ENCODE assay signal across 8 cellular contexts in the genomic region with DNA sequence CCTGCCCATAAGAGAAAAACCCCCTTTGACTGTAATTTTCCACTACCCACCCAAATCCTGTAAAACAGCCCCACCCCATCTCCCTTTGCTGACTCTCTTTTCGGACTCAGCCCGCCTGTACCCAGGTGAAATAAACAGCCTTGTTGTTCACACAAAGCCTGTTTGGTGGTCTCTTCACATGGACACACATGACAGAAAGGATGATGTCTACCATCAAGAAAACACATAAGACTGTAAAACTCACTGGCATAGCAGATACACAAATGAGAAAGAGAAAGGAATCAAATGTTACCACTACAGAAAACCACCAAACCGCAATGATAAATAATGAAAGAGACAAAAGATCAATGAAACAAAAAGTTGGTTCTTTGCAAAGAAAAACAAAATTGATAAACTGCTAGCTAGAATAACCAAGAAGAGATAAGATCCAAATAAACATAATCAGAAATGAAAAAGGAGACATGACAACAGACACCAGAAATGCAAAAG. TPM values are rescaled to one million over a fixed set of nuclear protein-coding genes. Genes with fewer than 3 reads are reported as not detected.
A peak's percentile ranks its signal among the peaks of the same experiment; 100 is the strongest.
DNase-seq lines count a peak whose midpoint lies in the region; ATAC-seq and TF ChIP-seq lines count a peak whose summit lies in the region.
"Not testable (repeated sequence)": the region's sequence is repeated elsewhere in the genome, so short reads cannot be mapped to it uniquely, and the experiment has no call there.

No MANE protein-coding gene starts in this region.

- H3K27me3 ChIP-seq in CD4-positive, alpha-beta T cell (ENCODE audit: control insufficient read depth, insufficient read depth, low read length), result not testable (repeated sequence)

- ATAC-seq in CD4-positive, alpha-beta T cell (ENCODE audit: poor library complexity), result peak; percentile 43
- ATAC-seq in GM18511 (IDR thresholded peaks at IDR 0.05; ENCODE audit: unreplicated experiment) (peak; percentile 34), GM21723 (IDR thresholded peaks at IDR 0.05; ENCODE audit: unreplicated experiment) (peak; percentile 31), HG03442 (IDR thresholded peaks at IDR 0.05; ENCODE audit: unreplicated experiment) (peak; percentile 20)
- ATAC-seq in activated B cell treated with CpG ODN at 0.5 μM for 24 hours (ENCODE audit: low read depth); natural killer cell: not testable (repeated sequence)
- ATAC-seq in activated naive CD8-positive, alpha-beta T cell treated with anti-CD3 and anti-CD28 coated beads, Interleukin-2, amount 10 ng/mL, durations not matched to agents 7 days and 5 days (ENCODE audit: low read depth), result peak; percentile 51

- POLR2A ChIA-PET in CD4-positive, alpha-beta T cell (lab: Charles Lee), result interaction anchor here (0.6 to 3.4 kb wide), 6 partner anchors 11 to 122 kb away, joined by 3 to 17 read pairs (median 4); no protein-coding TSS in a partner anchor
- POLR2A ChIA-PET in activated B cell treated with CpG ODN at 0.5 μM for 24 hours (lab: Charles Lee), result interaction anchor here (0.6 to 1.0 kb wide), 3 partner anchors 49 to 162 kb away, joined by 3 to 8 read pairs (median 4); a partner anchor contains a TSS
- POLR2A ChIA-PET in activated naive CD8-positive, alpha-beta T cell treated with anti-CD3 and anti-CD28 coated beads, Interleukin-2, amount 10 ng/mL, durations not matched to agents 7 days and 5 days (lab: Charles Lee), result interaction anchor here (1.0 to 4.7 kb wide), 6 partner anchors 11 to 125 kb away, joined by 3 to 28 read pairs (median 9); a partner anchor contains a TSS

- CTCF ChIA-PET in CD4-positive, alpha-beta T cell (lab: Charles Lee), result not testable (repeated sequence)
- CTCF ChIA-PET in activated B cell treated with CpG ODN at 0.5 μM for 24 hours (lab: Charles Lee), result interaction anchor here (1.2 kb wide), 1 partner anchor 18 kb away, joined by 3 read pairs; no protein-coding TSS in a partner anchor

- peaks cover 60% of the 10 kb centered on the region for H3K4me1 Mint-ChIP-seq in CD4-positive, alpha-beta T cell (ENCODE audit: low read depth)
- peaks cover 69% of the 10 kb centered on the region for H3K4me1 Mint-ChIP-seq in activated B cell treated with CpG ODN at 0.5 μM for 24 hours
- peaks cover 67% of the 10 kb centered on the region for H3K4me1 Mint-ChIP-seq in activated naive CD8-positive, alpha-beta T cell treated with anti-CD3 and anti-CD28 coated beads, Interleukin-2, amount 10 ng/mL, durations not matched to agents 7 days and 5 days
- peaks cover 53 to 55% of the 10 kb centered on the region in 2 donors for H3K4me1 Mint-ChIP-seq in natural killer cell

- peak overlapping the region; percentile 60 for H3K27ac Mint-ChIP-seq in CD4-positive, alpha-beta T cell
- H3K27ac Mint-ChIP-seq in activated B cell treated with CpG ODN at 0.5 μM for 24 hours (peak overlapping the region; percentile 73), natural killer cell (peak overlapping the region; percentile 19 to 79)
- peak overlapping the region; percentile 95 for H3K27ac Mint-ChIP-seq in activated naive CD8-positive, alpha-beta T cell treated with anti-CD3 and anti-CD28 coated beads, Interleukin-2, amount 10 ng/mL, durations not matched to agents 7 days and 5 days

- not testable (repeated sequence) for H3K9me3 Mint-ChIP-seq in CD4-positive, alpha-beta T cell; activated B cell treated with CpG ODN at 0.5 μM for 24 hours; activated naive CD8-positive, alpha-beta T cell treated with anti-CD3 and anti-CD28 coated beads, Interleukin-2, amount 10 ng/mL, durations not matched to agents 7 days and 5 days; natural killer cell

- not testable (repeated sequence) for DNase-seq in CD4-positive, alpha-beta T cell; activated B cell treated with CpG ODN at 0.5 μM for 24 hours; activated naive CD8-positive, alpha-beta T cell treated with anti-CD3 and anti-CD28 coated beads, Interleukin-2, amount 10 ng/mL, durations not matched to agents 7 days and 5 days; natural killer cell
- DNase-seq in activated T-cell treated with anti-CD3 and anti-CD28 coated beads, Interleukin-2, amount 50 U/mL, for 48 hours, result peak; percentile 34 to 46

- intact Hi-C loops in CD4-positive, alpha-beta T cell (cut with DNase I, micrococcal nuclease), result loop anchor here in 1 of 2 experiments (2.0 kb wide), 1 partner anchor 17 kb away; no protein-coding TSS in a partner anchor
- intact Hi-C loops in activated B cell treated with CpG ODN at 0.5 μM for 24 hours (cut with micrococcal nuclease), result loop anchor here (1.0 kb wide), 1 partner anchor 8 kb away; no protein-coding TSS in a partner anchor
- intact Hi-C loops in natural killer cell (cut with micrococcal nuclease), result not testable (repeated sequence)

- H3K9me3 ChIP-seq in CD4-positive, alpha-beta T cell (ENCODE audit: control insufficient read depth, low read length), result not testable (repeated sequence)

- not testable (repeated sequence) for H3K27ac ChIP-seq in CD4-positive, alpha-beta T cell (ENCODE audit: low read depth, low read length)

- not testable (repeated sequence) for TF ChIP-seq CTCF in CD4-positive, alpha-beta T cell (IDR thresholded peaks at IDR 0.05); activated B cell treated with CpG ODN at 0.5 μM for 24 hours (IDR thresholded peaks at IDR 0.05); natural killer cell (IDR thresholded peaks at IDR 0.05)

- H3K4me3 Mint-ChIP-seq in CD4-positive, alpha-beta T cell, result peak overlapping the region; percentile 6
- H3K4me3 Mint-ChIP-seq in activated B cell treated with CpG ODN at 0.5 μM for 24 hours, result peak overlapping the region; percentile 47
- H3K4me3 Mint-ChIP-seq in activated naive CD8-positive, alpha-beta T cell treated with anti-CD3 and anti-CD28 coated beads, Interleukin-2, amount 10 ng/mL, durations not matched to agents 7 days and 5 days, result peak overlapping the region; percentile 77
- peak overlapping the region; percentile 40 for H3K4me3 Mint-ChIP-seq in natural killer cell

- H3K27me3 Mint-ChIP-seq in CD4-positive, alpha-beta T cell; activated B cell treated with CpG ODN at 0.5 μM for 24 hours; activated naive CD8-positive, alpha-beta T cell treated with anti-CD3 and anti-CD28 coated beads, Interleukin-2, amount 10 ng/mL, durations not matched to agents 7 days and 5 days; natural killer cell (ENCODE audit: low read depth in 2 of 2): not testable (repeated sequence)

- not testable (repeated sequence) for H3K36me3 Mint-ChIP-seq in CD4-positive, alpha-beta T cell (ENCODE audit: low read depth); activated B cell treated with CpG ODN at 0.5 μM for 24 hours (ENCODE audit: low read depth); natural killer cell
- peaks cover 19% of the 10 kb centered on the region for H3K36me3 Mint-ChIP-seq in activated naive CD8-positive, alpha-beta T cell treated with anti-CD3 and anti-CD28 coated beads, Interleukin-2, amount 10 ng/mL, durations not matched to agents 7 days and 5 days

RNA-seq across cellular contexts. Expression of a gene that starts 48.9 kb away (rescaled TPM):
- total RNA-seq in CD4-positive, alpha-beta T cell, result 10 to 100 TPM in 1 of 2 experiments, 1 to 10 TPM in 1; 9.2 to 10.1 TPM
- total RNA-seq in activated B cell treated with CpG ODN at 0.5 μM for 24 hours (15.2 and 18.8 TPM in 2 replicates), natural killer cell (1 to 10 TPM; 4.7 to 9.7 (median 7.0) TPM)
- total RNA-seq in activated naive CD8-positive, alpha-beta T cell treated with anti-CD3 and anti-CD28 coated beads, Interleukin-2, amount 10 ng/mL, durations not matched to agents 7 days and 5 days, result 10 to 100 TPM; 13.1 to 15.5 TPM

Comparison
In these comparisons a context has a peak if more than half of its experiments do, and no peak if none do; other contexts are left out.
1. H3K4me3 Mint-ChIP-seq: peak in every context shown above with its lines; median percentile 77 in activated naive CD8-positive, alpha-beta T cell treated with anti-CD3 and anti-CD28 coated beads, Interleukin-2, amount 10 ng/mL, durations not matched to agents 7 days and 5 days; 47 in activated B cell treated with CpG ODN at 0.5 μM for 24 hours; 40 in natural killer cell; 6 in CD4-positive, alpha-beta T cell.